Comparison of ENCODE assay signal across 12 cellular contexts in the genomic region with DNA sequence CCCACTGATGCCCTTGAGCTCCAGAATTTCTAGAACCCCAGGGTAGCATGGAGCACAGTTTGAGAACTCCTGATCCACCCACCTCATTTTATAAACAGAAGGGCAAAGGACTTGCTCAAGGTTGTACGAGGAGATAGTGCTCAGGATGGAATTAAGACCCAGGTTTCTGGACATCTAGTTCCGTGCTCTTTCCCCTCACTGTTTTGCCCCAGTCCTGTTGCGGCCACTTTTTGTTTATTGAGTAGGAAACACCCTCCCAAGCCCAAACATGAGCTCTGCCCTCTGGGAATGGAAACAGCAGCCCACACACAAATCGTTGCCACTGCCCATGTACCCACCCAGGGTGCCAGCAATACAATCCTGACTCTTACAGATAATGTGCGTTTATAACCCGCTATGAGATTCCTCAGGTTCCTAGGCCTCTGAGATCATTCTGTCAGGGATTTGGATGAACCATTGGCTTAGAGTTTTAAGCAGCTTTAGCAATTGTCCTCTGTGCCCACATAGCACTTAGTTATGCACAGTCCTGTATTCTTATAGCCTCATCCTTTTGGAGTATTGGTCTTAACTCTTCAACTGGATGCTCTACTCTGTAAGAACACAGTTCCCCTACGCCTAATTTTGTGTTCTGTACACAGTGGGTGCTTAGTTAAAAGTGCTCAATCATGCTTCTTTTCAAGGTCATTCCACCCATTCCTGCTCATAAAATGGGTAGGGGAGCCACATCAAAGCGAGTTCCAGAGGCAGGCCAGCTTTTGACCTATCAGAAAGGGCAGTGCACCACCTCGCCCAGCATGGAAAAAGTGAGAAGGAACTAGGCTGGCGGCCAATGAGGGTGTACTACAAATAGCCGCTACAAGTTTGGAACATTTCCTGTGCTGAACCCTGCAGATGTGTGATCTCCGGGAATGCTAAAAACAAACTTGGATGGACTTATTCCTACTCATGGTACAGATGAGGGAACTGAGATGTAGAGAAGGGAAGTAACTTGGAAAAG.
A peak's percentile ranks its signal among the peaks of the same experiment; 100 is the strongest.
DNase-seq lines count a peak whose midpoint lies in the region; TF ChIP-seq lines count a peak whose summit lies in the region.
"Had no signal": no experiment of that assay in that cellular context is flagged by ENCODE, and none has a peak within 500 bp of the region (broad histone marks: within the 10 kb centered on the region; RNA-seq: fewer than 3 reads in every experiment).

No MANE protein-coding gene starts in this region.

- TF ChIP-seq CTCF in adrenal gland (IDR thresholded peaks at IDR 0.05): no peak

- no peaks in the 10 kb centered on the region for H3K9me3 ChIP-seq in adrenal gland (replicated peaks in 1 of 3)
- H3K9me3 ChIP-seq in muscle layer of duodenum (ENCODE audit: control insufficient read depth in 1 of 2, low read length in 2 of 2): no peaks in the 10 kb centered on the region

- H3K27me3 ChIP-seq in adrenal gland: no peaks in the 10 kb centered on the region
- no peaks in the 10 kb centered on the region for H3K27me3 ChIP-seq in muscle layer of duodenum (ENCODE audit: low read depth, low read length)

- WGBS in adrenal gland, 4 donors: 68 to 83% (median 71%) methylated on average over 11 to 12 of the region's 12 CpGs

- DNase-seq in adrenal gland (peak; percentile 45 to 86 (median 67)), fibroblast of the conjunctiva (ENCODE audit: low read depth) (peak; percentile 70), ureter (ENCODE audit: low spot score) (peak; percentile 91), putamen (ENCODE audit: low spot score) (no peak), nucleus accumbens (lab: John Stamatoyannopoulos, UW) (no peak), RKO (ENCODE audit: low spot score) (no peak)
- DNase-seq: activated T-cell treated with anti-CD3 and anti-CD28 coated beads, Interleukin-2, amount 50 U/mL, for 24 hours; NCI-H69 had no signal

- H3K4me1 ChIP-seq in adrenal gland (replicated peaks in 1 of 2) (peaks cover 0 to 14% of the 10 kb centered on the region in 2 donors), muscle layer of duodenum (ENCODE audit: control insufficient read depth in 1 of 2, insufficient read depth in 2 of 2, low read length in 2 of 2) (peaks cover 0 to 9% of the 10 kb centered on the region in 2 donors)

- no peak overlapping the region for H3K4me3 ChIP-seq in adrenal gland
- H3K4me3 ChIP-seq in muscle layer of duodenum (ENCODE audit: low read depth in 1 of 2, low read length in 2 of 2): no peak overlapping the region
- H3K4me3 ChIP-seq: SK-N-MC had no signal

- H3K36me3 ChIP-seq in adrenal gland (replicated peaks in 1 of 2) (no peaks in the 10 kb centered on the region), muscle layer of duodenum (ENCODE audit: control insufficient read depth in 1 of 2, insufficient read depth in 2 of 2, low read length in 2 of 2) (no peaks in the 10 kb centered on the region)

- peak overlapping the region in 2 of 5 donors; percentile 30 to 67 for H3K27ac ChIP-seq in adrenal gland
- H3K27ac ChIP-seq in muscle layer of duodenum (ENCODE audit: low read length): peak overlapping the region; percentile 46
- H3K27ac ChIP-seq: epithelial cell of prostate, HL-60, SK-N-MC had no signal

- TF ChIP-seq POLR2A in adrenal gland (IDR thresholded peaks at IDR 0.05): no peak

- intact Hi-C loops in adrenal gland (cut with DNase I): no loop called here

Comparison
In these comparisons a context has a peak if more than half of its experiments do, and no peak if none do; other contexts are left out.
1. DNase-seq: peak in adrenal gland (7 of 7), fibroblast of the conjunctiva (single experiment) and ureter (single experiment); none in putamen (single experiment), nucleus accumbens (0 of 56) and RKO (single experiment).